Comparison of ENCODE assay signal across 14 cellular contexts in the genomic region with DNA sequence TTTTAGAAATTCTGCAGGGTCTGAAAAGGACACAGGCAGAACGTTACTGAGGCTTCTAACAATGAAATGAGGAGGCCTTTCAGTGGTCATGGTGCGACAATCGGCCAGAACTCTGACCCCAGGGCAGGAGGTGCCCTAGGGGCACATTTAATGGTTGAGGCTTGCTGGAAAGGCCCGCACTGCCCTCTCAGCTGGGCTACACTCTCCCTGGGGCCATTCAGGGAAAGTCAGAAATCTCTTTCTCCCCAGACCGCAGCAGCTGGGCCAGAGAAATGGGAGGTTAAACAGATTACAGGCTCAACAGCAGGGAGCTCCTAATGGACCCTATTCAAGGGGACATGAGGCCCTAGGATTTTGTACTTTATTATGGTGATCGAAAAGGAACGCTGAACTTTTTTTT.
A peak's percentile ranks its signal among the peaks of the same experiment; 100 is the strongest.
DNase-seq lines count a peak whose midpoint lies in the region; TF ChIP-seq lines count a peak whose summit lies in the region.
"Had no signal": no experiment of that assay in that cellular context is flagged by ENCODE, and none has a peak within 500 bp of the region (broad histone marks: within the 10 kb centered on the region; RNA-seq: fewer than 3 reads in every experiment).

No MANE protein-coding gene starts in this region.

- H3K4me3 Mint-ChIP-seq in neural crest cell = peak overlapping the region; percentile 38
- H3K4me3 Mint-ChIP-seq: HFFc6 had no signal

- no peaks in the 10 kb centered on the region for H3K36me3 ChIP-seq in BE2C
- H3K36me3 ChIP-seq: SJSA1 had no signal

- no peak for TF ChIP-seq POLR2A in NB4 (IDR thresholded peaks at IDR 0.05; ENCODE audit: extremely low read depth, insufficient read length)

- H3K9me3 Mint-ChIP-seq in neural crest cell = no peaks in the 10 kb centered on the region

- DNase-seq in BE2C = peak; percentile 42
- DNase-seq in NB4 (ENCODE audit: low read depth) = peak; percentile 34
- peak; percentile 76 for DNase-seq in cerebellar cortex (ENCODE audit: low spot score)
- DNase-seq in neural crest cell (ENCODE audit: low read depth, low spot score) = peak; percentile 61
- DNase-seq in NCI-H2029 (lab: John Stamatoyannopoulos, UW) = no peak
- no peak for DNase-seq in HCEC 1CT
- DNase-seq in HUDEP-2 (lab: John Stamatoyannopoulos, UW; ENCODE audit: unreplicated experiment in 76 of 76) = no peak
- DNase-seq: DMS53, GDM1, HFFc6, NCI-H1694, NCI-H446 treated with DMSO at 0.1 percent for 48 hours had no signal

- H3K36me3 Mint-ChIP-seq in neural crest cell (ENCODE audit: low read depth) = peaks cover 4% of the 10 kb centered on the region

- H3K27me3 Mint-ChIP-seq in neural crest cell (ENCODE audit: low read depth) = peaks cover 2% of the 10 kb centered on the region

- H3K27ac Mint-ChIP-seq in neural crest cell (ENCODE audit: unreplicated experiment) = peak overlapping the region; percentile 24
- H3K27ac Mint-ChIP-seq: HFFc6 had no signal

- no peak for TF ChIP-seq CTCF in BE2C (IDR thresholded peaks at IDR 0.05; ENCODE audit: low read depth, low read length)
- no peak for TF ChIP-seq CTCF in NB4 (IDR thresholded peaks at IDR 0.05; ENCODE audit: low read depth, low read length)
- no peak for TF ChIP-seq CTCF in neural crest cell (conservative IDR thresholded peaks at IDR 0.05)

- H3K4me1 ChIP-seq in BE2C = peaks cover 3% of the 10 kb centered on the region
- H3K4me1 ChIP-seq: A549, SJSA1 had no signal

- H3K4me1 Mint-ChIP-seq in neural crest cell = peaks cover 61% of the 10 kb centered on the region

- H3K9me3 ChIP-seq in BE2C = no peaks in the 10 kb centered on the region
- H3K9me3 ChIP-seq: A549, SJSA1 had no signal

- no peak overlapping the region for H3K4me3 ChIP-seq in BE2C (ENCODE audit: low read depth, low read length)
- H3K4me3 ChIP-seq in NB4 (ENCODE audit: low read depth, low read length) = no peak overlapping the region
- H3K4me3 ChIP-seq: A549, SJSA1 had no signal

- no peaks in the 10 kb centered on the region for H3K27me3 ChIP-seq in BE2C
- H3K27me3 ChIP-seq: SJSA1 had no signal

Comparison
In these comparisons a context has a peak if more than half of its experiments do, and no peak if none do; other contexts are left out.
1. DNase-seq: peak in BE2C (single experiment), NB4 (single experiment), cerebellar cortex (single experiment) and neural crest cell (single experiment); none in NCI-H2029 (single experiment), HCEC 1CT (single experiment) and HUDEP-2 (0 of 76).